Comparison of ENCODE assay signal across 27 cellular contexts in the genomic region with DNA sequence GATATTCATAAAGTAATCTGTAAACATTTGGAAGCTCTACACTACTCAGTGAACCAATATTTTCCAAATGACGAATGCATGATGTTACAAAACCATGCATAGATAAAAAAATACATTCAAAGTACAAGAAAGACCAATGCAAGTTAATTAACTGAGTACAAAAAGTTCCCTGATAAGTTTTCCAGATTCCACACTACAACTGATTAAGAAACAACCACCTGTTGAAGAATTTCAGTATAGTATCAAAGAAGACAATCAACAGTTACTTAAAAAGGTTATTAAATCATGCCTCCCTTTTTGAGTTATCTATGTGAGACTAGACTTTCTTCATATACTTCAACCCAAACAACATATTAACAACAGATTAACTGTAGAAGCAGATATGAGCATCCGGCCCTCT.
"Had no signal": no experiment of that assay in that cellular context is flagged by ENCODE, and none has a peak within 500 bp of the region (broad histone marks: within the 10 kb centered on the region; RNA-seq: fewer than 3 reads in every experiment).

No MANE protein-coding gene starts in this region.

- ATAC-seq: effector memory CD8-positive, alpha-beta T cell; esophagus mucosa; foreskin keratinocyte; gastrocnemius medialis; gastroesophageal sphincter; heart left ventricle; heart right ventricle had no signal

- H3K36me3 ChIP-seq: colonic mucosa, esophagus muscularis mucosa, gastrocnemius medialis had no signal

- H3K9me3 ChIP-seq: colonic mucosa, esophagus muscularis mucosa, esophagus squamous epithelium, gastrocnemius medialis, gastroesophageal sphincter, heart left ventricle, heart right ventricle had no signal

- FAIRE-seq: endometrium, endothelial cell of umbilical vein, frontal cortex had no signal

- DNase-seq: colonic mucosa; cortex of kidney; dermis blood vessel endothelial cell; dorsolateral prefrontal cortex; effector CD4-positive, alpha-beta T cell; effector CD8-positive, alpha-beta T cell; effector memory CD4-positive, alpha-beta T cell; effector memory CD8-positive, alpha-beta T cell; endodermal cell; erythroblast; esophagus squamous epithelium; foreskin keratinocyte; foreskin melanocyte; gastrocnemius medialis; glutamatergic neuron; head of caudate nucleus; heart left ventricle; heart right ventricle had no signal

- H3K27ac Mint-ChIP-seq: dendritic cell treated with granulocyte-macrophage colony-stimulating factor and Interleukin-4, amounts not matched to agents 40 ng/mL and 50 ng/mL, for 4 days; effector memory CD8-positive, alpha-beta T cell; endodermal cell had no signal

- H3K4me3 Mint-ChIP-seq: dendritic cell treated with granulocyte-macrophage colony-stimulating factor and Interleukin-4, amounts not matched to agents 40 ng/mL and 50 ng/mL, for 4 days; effector memory CD8-positive, alpha-beta T cell; endodermal cell had no signal

- H3K4me1 Mint-ChIP-seq: endodermal cell had no signal

- H3K9me3 Mint-ChIP-seq: dendritic cell treated with granulocyte-macrophage colony-stimulating factor and Interleukin-4, amounts not matched to agents 40 ng/mL and 50 ng/mL, for 4 days; effector memory CD8-positive, alpha-beta T cell; endodermal cell had no signal

- H3K27me3 Mint-ChIP-seq: dendritic cell treated with granulocyte-macrophage colony-stimulating factor and Interleukin-4, amounts not matched to agents 40 ng/mL and 50 ng/mL, for 4 days; effector memory CD8-positive, alpha-beta T cell had no signal

- H3K4me1 ChIP-seq: colonic mucosa, esophagus muscularis mucosa, esophagus squamous epithelium, gastrocnemius medialis, gastroesophageal sphincter had no signal

- H3K27ac ChIP-seq: colonic mucosa, coronary artery, dorsolateral prefrontal cortex, epithelial cell of prostate, esophagus muscularis mucosa, esophagus squamous epithelium, foreskin keratinocyte, gastrocnemius medialis, gastroesophageal sphincter, heart left ventricle, heart right ventricle had no signal

- H3K27me3 ChIP-seq: colonic mucosa, dorsolateral prefrontal cortex, esophagus muscularis mucosa, esophagus squamous epithelium, foreskin keratinocyte, gastrocnemius medialis, gastroesophageal sphincter, heart left ventricle, heart right ventricle had no signal

- H3K4me3 ChIP-seq: colonic mucosa, coronary artery, dorsolateral prefrontal cortex, esophagus muscularis mucosa, esophagus squamous epithelium, gastrocnemius medialis, gastroesophageal sphincter, heart left ventricle, heart right ventricle had no signal
